1 cellular context compared by ENCODE assay signal in the genomic region with DNA sequence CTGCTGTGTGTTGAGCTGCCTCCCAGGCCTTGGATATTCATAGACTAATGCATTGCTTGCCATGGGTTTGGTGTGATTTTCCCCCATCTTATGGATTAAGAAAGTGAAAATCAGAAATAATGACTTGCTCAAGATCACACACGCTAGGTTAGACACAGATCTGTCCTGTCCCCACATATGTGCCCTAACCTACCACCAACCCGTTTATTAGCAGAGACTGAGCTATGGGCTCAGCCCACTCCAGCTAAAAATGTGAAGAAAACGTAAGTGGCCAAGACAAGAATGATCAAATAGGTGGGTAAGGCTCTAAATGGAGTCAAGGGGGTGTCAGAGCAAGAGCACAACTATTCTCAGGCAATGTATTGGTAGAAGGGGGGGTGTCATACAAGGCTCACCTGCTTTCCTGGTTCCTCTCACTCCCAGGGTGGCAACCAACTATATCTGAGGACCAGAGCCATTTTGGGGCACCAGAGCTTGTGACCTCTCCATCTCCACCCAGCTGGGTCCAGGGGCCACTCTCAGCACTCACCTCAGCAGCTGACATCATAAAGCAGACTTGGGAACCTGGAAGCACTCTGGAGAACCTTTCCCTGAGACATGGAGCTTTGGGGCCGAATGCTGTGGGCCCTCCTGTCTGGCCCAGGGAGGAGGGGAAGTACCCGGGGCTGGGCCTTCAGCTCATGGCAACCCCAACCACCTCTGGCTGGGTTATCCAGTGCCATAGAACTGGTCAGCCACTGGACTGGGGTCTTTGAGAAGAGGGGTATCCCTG.
TF ChIP-seq lines count a peak whose summit lies in the region.

No MANE protein-coding gene starts in this region.

TF ChIP-seq in GM12878, 131 proteins besides CTCF, POLR2A, EP300 and RAD21:
- TF ChIP-seq CEBPB (IDR thresholded peaks at IDR 0.05; ENCODE audit: borderline replicate concordance in 1 of 2, low read depth in 2 of 2, low read length in 2 of 2) (no peak), MEF2B (IDR thresholded peaks at IDR 0.05; ENCODE audit: partially characterized antibody, poor library complexity, severe bottlenecking) (no peak), ATF7 (IDR thresholded peaks at IDR 0.05; ENCODE audit: low read depth) (no peak), POU2F2 (IDR thresholded peaks at IDR 0.05; ENCODE audit: borderline replicate concordance, low read depth, low read length) (no peak), TCF7 (IDR thresholded peaks at IDR 0.05; ENCODE audit: borderline replicate concordance) (no peak), WRNIP1 (IDR thresholded peaks at IDR 0.05; ENCODE audit: borderline replicate concordance, low read depth, low read length) (no peak), RUNX3 (IDR thresholded peaks at IDR 0.05; ENCODE audit: low read length) (no peak), CHD4 (IDR thresholded peaks at IDR 0.05) (no peak), USF2 (IDR thresholded peaks at IDR 0.05; ENCODE audit: borderline replicate concordance, low read depth, low read length) (no peak), RFX5 (IDR thresholded peaks at IDR 0.05; ENCODE audit: low read depth, low read length) (no peak), STAT3 (IDR thresholded peaks at IDR 0.05; ENCODE audit: low read depth, low read length) (no peak), CBX3 (IDR thresholded peaks at IDR 0.05; ENCODE audit: borderline replicate concordance, low read depth) (no peak), MEF2A (IDR thresholded peaks at IDR 0.05; ENCODE audit: insufficient read depth, low read depth, low read length) (no peak), BACH1 (IDR thresholded peaks at IDR 0.05; ENCODE audit: borderline replicate concordance) (no peak), GABPA (IDR thresholded peaks at IDR 0.05; ENCODE audit: low read depth) (no peak), KDM1A (IDR thresholded peaks at IDR 0.05; ENCODE audit: borderline replicate concordance) (no peak)
- TF ChIP-seq, protein P1, sequence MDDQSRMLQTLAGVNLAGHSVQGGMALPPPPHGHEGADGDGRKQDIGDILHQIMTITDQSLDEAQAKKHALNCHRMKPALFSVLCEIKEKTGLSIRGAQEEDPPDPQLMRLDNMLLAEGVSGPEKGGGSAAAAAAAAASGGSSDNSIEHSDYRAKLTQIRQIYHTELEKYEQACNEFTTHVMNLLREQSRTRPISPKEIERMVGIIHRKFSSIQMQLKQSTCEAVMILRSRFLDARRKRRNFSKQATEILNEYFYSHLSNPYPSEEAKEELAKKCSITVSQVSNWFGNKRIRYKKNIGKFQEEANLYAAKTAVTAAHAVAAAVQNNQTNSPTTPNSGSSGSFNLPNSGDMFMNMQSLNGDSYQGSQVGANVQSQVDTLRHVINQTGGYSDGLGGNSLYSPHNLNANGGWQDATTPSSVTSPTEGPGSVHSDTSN (IDR thresholded peaks at IDR 0.05; ENCODE audit: insufficient replicate concordance, low read depth, low read length) = no peak
TF ChIP-seq in GM12878: peak in this region for 0.
